Comparison of ENCODE assay signal across 27 cellular contexts in genomic region chr2:172423120-172423519, GRCh38. TPM values are rescaled to one million over a fixed set of nuclear protein-coding genes. Genes with fewer than 3 reads are reported as not detected.
A peak's percentile ranks its signal among the peaks of the same experiment; 100 is the strongest.
DNase-seq lines count a peak whose midpoint lies in the region; ATAC-seq and TF ChIP-seq lines count a peak whose summit lies in the region.
"Had no signal": no experiment of that assay in that cellular context is flagged by ENCODE, and none has a peak within 500 bp of the region (broad histone marks: within the 10 kb centered on the region; RNA-seq: fewer than 3 reads in every experiment).

No MANE protein-coding gene starts in this region.

- no peaks in the 10 kb centered on the region for H3K36me3 Mint-ChIP-seq in activated T-cell treated with anti-CD3 and anti-CD28 coated beads, Interleukin-2, amount 50 U/mL, for 24 hours (ENCODE audit: low read depth)
- H3K36me3 Mint-ChIP-seq in CD4-positive, alpha-beta T cell (ENCODE audit: low read depth), result peaks cover 5% of the 10 kb centered on the region
- no peaks in the 10 kb centered on the region for H3K36me3 Mint-ChIP-seq in T-helper 17 cell (ENCODE audit: low read depth)
- H3K36me3 Mint-ChIP-seq: IgD-negative memory B cell had no signal

- POLR2A ChIA-PET in CD4-positive, alpha-beta T cell (lab: Charles Lee), result interaction anchor here (0.8 to 22.8 kb wide), 3 partner anchors 18 to 40 kb away, joined by 3 to 482 read pairs (median 6); no protein-coding TSS in a partner anchor

- peaks cover 2% of the 10 kb centered on the region for H3K27me3 Mint-ChIP-seq in activated T-cell treated with anti-CD3 and anti-CD28 coated beads, Interleukin-2, amount 50 U/mL, for 24 hours
- peaks cover 7% of the 10 kb centered on the region for H3K27me3 Mint-ChIP-seq in CD4-positive, alpha-beta T cell
- H3K27me3 Mint-ChIP-seq in T-helper 17 cell, result peaks cover 8% of the 10 kb centered on the region

- H3K9me3 Mint-ChIP-seq in activated T-cell treated with anti-CD3 and anti-CD28 coated beads, Interleukin-2, amount 50 U/mL, for 24 hours, result no peaks in the 10 kb centered on the region
- H3K9me3 Mint-ChIP-seq in CD4-positive, alpha-beta T cell, result no peaks in the 10 kb centered on the region
- H3K9me3 Mint-ChIP-seq: CD8-positive, alpha-beta T cell had no signal

- H3K27ac Mint-ChIP-seq in activated T-cell treated with anti-CD3 and anti-CD28 coated beads, Interleukin-2, amount 50 U/mL, for 24 hours, result peak overlapping the region; percentile 72
- H3K27ac Mint-ChIP-seq in CD4-positive, alpha-beta T cell, result peak overlapping the region; percentile 67
- peak overlapping the region; percentile 37 for H3K27ac Mint-ChIP-seq in T-helper 17 cell
- H3K27ac Mint-ChIP-seq: CD8-positive, alpha-beta T cell; IgD-negative memory B cell had no signal

- peaks cover 41% of the 10 kb centered on the region for H3K4me1 Mint-ChIP-seq in activated T-cell treated with anti-CD3 and anti-CD28 coated beads, Interleukin-2, amount 50 U/mL, for 24 hours (ENCODE audit: low read depth)
- H3K4me1 Mint-ChIP-seq in CD4-positive, alpha-beta T cell (ENCODE audit: low read depth), result peaks cover 47% of the 10 kb centered on the region
- H3K4me1 Mint-ChIP-seq in T-helper 17 cell, result peaks cover 3% of the 10 kb centered on the region

- no peak for DNase-seq in activated T-cell treated with anti-CD3 and anti-CD28 coated beads, Interleukin-2, amount 50 U/mL, for 24 hours
- no peak for DNase-seq in activated T-cell treated with anti-CD3 and anti-CD28 coated beads, Interleukin-2, amount 50 U/mL, for 48 hours
- DNase-seq in CD4-positive, alpha-beta T cell, result no peak
- peak; percentile 91 for DNase-seq in Jurkat, Clone E6-1 (ENCODE audit: low read depth, low spot score)
- DNase-seq in T-helper 17 cell (no peak), NCI-H82 (lab: John Stamatoyannopoulos, UW) (no peak), C1 segment of cervical spinal cord (lab: John Stamatoyannopoulos, UW) (no peak), epidermal melanocyte (ENCODE audit: insufficient read length, low spot score) (no peak)
- DNase-seq: Caco-2; CD8-positive, alpha-beta T cell; EL; GDM1; GOT3; HCEC 1CT; Kasumi-1; NCI-H1105 treated with DMSO at 0.1 percent for 48 hours; NCI-H146; NCI-H1930; NCI-H2107; NCI-H524; NCI-H748 treated with DMSO at 0.1 percent for 48 hours; SIG-M5 had no signal

- CTCF ChIA-PET in CD4-positive, alpha-beta T cell (lab: Charles Lee), result interaction anchor here (14.8 kb wide), 1 partner anchor 39 kb away, joined by 282 read pairs; no protein-coding TSS in a partner anchor

- no peak for ATAC-seq in CD4-positive, alpha-beta T cell (ENCODE audit: poor library complexity)
- ATAC-seq in T-helper 17 cell, result no peak
- ATAC-seq: CD8-positive, alpha-beta T cell; GM12878 had no signal

- TF ChIP-seq CTCF in CD4-positive, alpha-beta T cell (IDR thresholded peaks at IDR 0.05), result no peak

- H3K4me3 Mint-ChIP-seq in activated T-cell treated with anti-CD3 and anti-CD28 coated beads, Interleukin-2, amount 50 U/mL, for 24 hours, result no peak overlapping the region
- peak overlapping the region; percentile 39 for H3K4me3 Mint-ChIP-seq in CD4-positive, alpha-beta T cell
- no peak overlapping the region for H3K4me3 Mint-ChIP-seq in T-helper 17 cell
- H3K4me3 Mint-ChIP-seq: CD8-positive, alpha-beta T cell; IgD-negative memory B cell had no signal

- H3K4me3 ChIP-seq in Jurkat, Clone E6-1 (ENCODE audit: low read length), result no peak overlapping the region
- H3K4me3 ChIP-seq: BLaER1, GM12878, SK-N-MC had no signal

- H3K9me3 ChIP-seq in CD4-positive, alpha-beta T cell (ENCODE audit: control insufficient read depth, low read length), result no peaks in the 10 kb centered on the region
- no peaks in the 10 kb centered on the region for H3K9me3 ChIP-seq in T-helper 17 cell (ENCODE audit: control insufficient read depth, low read length, poor library complexity, severe bottlenecking)
- H3K9me3 ChIP-seq: BLaER1, Caco-2 had no signal

- no peak overlapping the region for H3K27ac ChIP-seq in CD4-positive, alpha-beta T cell (ENCODE audit: low read depth, low read length)
- H3K27ac ChIP-seq: BLaER1, HL-60, SK-N-MC had no signal

- H3K27me3 ChIP-seq in CD4-positive, alpha-beta T cell (ENCODE audit: control insufficient read depth, insufficient read depth, low read length), result no peaks in the 10 kb centered on the region
- H3K27me3 ChIP-seq: BLaER1 had no signal

- intact Hi-C loops in CD4-positive, alpha-beta T cell (cut with DNase I, micrococcal nuclease), result loop anchor here in 1 of 2 experiments (5.0 kb wide), 1 partner anchor 316 kb away; no protein-coding TSS in a partner anchor

RNA-seq across cellular contexts. Expression of gene ITGA6, which starts 4.3 kb away (rescaled TPM):
- 10 to 100 TPM; 53.5 to 58.0 TPM for total RNA-seq in CD4-positive, alpha-beta T cell
- 6.8 TPM for polyA plus RNA-seq in Jurkat, Clone E6-1 (2012; ENCODE audit: insufficient read depth, insufficient read length)
- 10 to 100 TPM; 61.7 to 79.5 TPM for total RNA-seq in T-helper 17 cell
